1 cellular context compared by ENCODE assay signal in the genomic region with DNA sequence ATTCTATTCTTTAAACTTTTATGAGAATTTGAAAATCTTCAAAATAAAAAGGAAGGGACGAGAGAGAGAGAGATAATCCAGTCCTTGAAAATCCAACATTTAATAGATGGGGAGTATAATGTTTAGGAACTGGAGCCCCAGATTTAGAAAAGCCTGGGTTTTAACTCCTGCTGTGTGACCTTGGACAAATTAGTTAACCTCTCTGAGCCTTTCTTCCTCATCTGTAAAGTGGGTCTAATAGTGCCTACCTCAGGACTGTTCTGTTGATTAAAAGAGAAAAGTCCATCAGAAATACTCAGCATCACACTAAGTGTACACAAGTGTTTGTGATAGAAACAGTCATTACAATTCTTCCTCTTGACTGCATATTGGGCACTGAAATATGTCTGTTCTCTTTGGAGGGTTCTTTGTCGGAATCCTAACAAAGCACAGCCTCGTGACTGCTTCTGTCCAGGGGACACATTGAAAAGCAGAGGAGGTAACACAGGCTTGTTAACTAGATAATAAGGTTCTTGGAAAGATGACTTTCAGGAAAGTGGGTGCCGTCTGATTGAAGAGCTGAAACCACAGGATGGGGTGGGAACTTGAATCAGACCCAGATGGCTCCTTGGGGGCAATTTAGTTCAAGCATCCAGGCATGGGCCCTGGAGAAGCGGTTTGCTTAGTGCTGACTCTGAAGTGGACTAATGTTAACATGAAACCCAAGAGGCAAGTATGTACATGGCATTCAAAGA.
TF ChIP-seq lines count a peak whose summit lies in the region.

No MANE protein-coding gene starts in this region.

TF ChIP-seq in GM23338, 12 proteins besides CTCF, POLR2A, EP300 and RAD21:
- no peak for TF ChIP-seq NANOG (IDR thresholded peaks at IDR 0.05; ENCODE audit: borderline replicate concordance)
- no peak for TF ChIP-seq CREB1 (CRISPR knock-in tag; IDR thresholded peaks at IDR 0.05; ENCODE audit: low read depth)
- no peak for TF ChIP-seq EZH2 (IDR thresholded peaks at IDR 0.05; ENCODE audit: low read depth, unreplicated experiment)
- TF ChIP-seq JUNB (IDR thresholded peaks at IDR 0.05; ENCODE audit: unreplicated experiment), result no peak
- TF ChIP-seq ZNF331 (CRISPR knock-in tag; IDR thresholded peaks at IDR 0.05; ENCODE audit: low read depth), result no peak
TF ChIP-seq in GM23338: peak in this region for 0.
